32 cellular contexts compared by ENCODE assay signal in the genomic region with DNA sequence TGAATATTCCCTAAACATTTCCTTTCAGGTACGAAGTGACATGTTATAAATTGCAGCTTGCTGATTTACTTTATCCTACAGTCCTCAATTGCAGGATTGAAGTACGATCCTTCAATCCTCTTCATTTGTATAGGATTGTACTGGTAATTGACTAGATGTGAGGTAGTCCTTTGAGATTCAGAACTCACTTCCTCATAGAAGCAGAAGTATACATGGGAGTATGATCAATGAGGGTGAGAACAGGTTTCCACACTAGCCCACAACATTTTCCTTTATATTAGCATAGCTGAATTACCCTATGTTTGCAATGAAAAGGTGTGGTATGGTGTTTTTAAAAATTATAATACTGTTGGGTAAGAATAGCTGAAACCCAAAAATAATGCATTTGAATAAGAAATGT.
"Had no signal": no experiment of that assay in that cellular context is flagged by ENCODE, and none has a peak within 500 bp of the region (broad histone marks: within the 10 kb centered on the region; RNA-seq: fewer than 3 reads in every experiment).

No MANE protein-coding gene starts in this region.

- H3K36me3 ChIP-seq: MG63, WERI-Rb-1 had no signal

- H3K27me3 ChIP-seq: MG63 had no signal

- ATAC-seq: activated CD8-positive, alpha-beta memory T cell treated with anti-CD3 and anti-CD28 coated beads, Interleukin-2, amount 10 ng/mL, durations not matched to agents 7 days and 5 days; activated naive CD8-positive, alpha-beta T cell treated with anti-CD3 and anti-CD28 coated beads, Interleukin-2, amount 50 U/mL, for 24 hours; Panc1 had no signal

- H3K4me3 ChIP-seq: MG63 had no signal

- DNase-seq: activated CD4-positive, alpha-beta memory T cell treated with anti-CD3 and anti-CD28 coated beads, Interleukin-2, amount 10 ng/mL, durations not matched to agents 7 days and 5 days; activated CD4-positive, alpha-beta T cell treated with anti-CD3 and anti-CD28 coated beads for 1 hour; activated CD4-positive, alpha-beta T cell treated with anti-CD3 and anti-CD28 coated beads for 48 hours; activated CD4-positive, CD25-positive, alpha-beta regulatory T cell; activated CD8-positive, alpha-beta memory T cell treated with anti-CD3 and anti-CD28 coated beads for 24 hours; activated CD8-positive, alpha-beta memory T cell treated with anti-CD3 and anti-CD28 coated beads, Interleukin-2, amount 10 ng/mL, durations not matched to agents 7 days and 5 days; activated CD8-positive, alpha-beta memory T cell treated with anti-CD3 and anti-CD28 coated beads, Interleukin-2, amount 50 U/mL, for 48 hours; activated effector memory CD4-positive, alpha-beta T cell treated with Interleukin-2 at 50 U/mL for 16 hours; activated naive CD4-positive, alpha-beta T cell treated with anti-CD3 and anti-CD28 coated beads, Interleukin-2, amount 10 ng/mL, durations not matched to agents 7 days and 5 days; activated naive CD8-positive, alpha-beta T cell treated with anti-CD3 and anti-CD28 coated beads, Interleukin-2, amount 50 U/mL, for 24 hours; activated T-cell treated with anti-CD3 and anti-CD28 coated beads, Interleukin-2, amount 50 U/mL, for 48 hours; anterior cingulate cortex; cerebellar nuclear complex; Kasumi-1; KG1; NCI-H1105; NCI-H1436; NCI-H1694; NCI-H1930; NCI-H2081 treated with DMSO at 0.1 percent for 48 hours; NCI-H226; NCI-H524; NCI-H69; SHP77 treated with DMSO at 0.1 percent for 48 hours; SW 1271; T-helper 1 cell; T-helper 2 cell; T-helper 9 cell; WERI-Rb-1 had no signal

- H3K9me3 ChIP-seq: MG63 had no signal

- FAIRE-seq: bronchial epithelial cell had no signal
